In the genomic region with DNA sequence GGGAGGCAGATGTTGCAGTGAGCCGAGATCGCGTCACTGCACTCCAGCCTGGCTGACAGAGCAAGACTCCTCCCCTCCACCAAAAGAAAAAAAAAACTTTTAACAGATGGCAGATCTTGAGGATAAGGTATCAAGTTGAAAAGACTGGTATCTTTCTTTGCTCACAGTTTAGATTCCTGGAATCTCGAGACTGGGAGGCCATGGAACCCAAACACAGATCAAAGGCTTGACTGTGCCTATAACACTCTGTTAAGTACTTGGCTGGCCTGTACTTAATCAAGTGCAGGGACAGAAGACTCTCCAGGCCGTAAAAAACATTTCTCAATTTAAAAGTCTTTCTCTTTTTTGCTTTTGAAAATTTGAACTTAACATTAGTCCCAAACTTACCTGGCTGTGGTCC, we compare ENCODE assay signal across 18 cellular contexts.
"Had no signal": no experiment of that assay in that cellular context is flagged by ENCODE, and none has a peak within 500 bp of the region (broad histone marks: within the 10 kb centered on the region; RNA-seq: fewer than 3 reads in every experiment).

No MANE protein-coding gene starts in this region.

- H3K4me1 ChIP-seq: esophagus squamous epithelium, heart left ventricle, pancreas, vagina had no signal

- H3K9me3 ChIP-seq: esophagus squamous epithelium, heart left ventricle, pancreas, vagina had no signal

- H3K27ac ChIP-seq: esophagus squamous epithelium, heart left ventricle, pancreas, vagina had no signal

- H3K36me3 Mint-ChIP-seq: naive B cell had no signal

- H3K27ac Mint-ChIP-seq: naive B cell, nephron, progenitor cell of endocrine pancreas had no signal

- H3K27me3 Mint-ChIP-seq: naive B cell, progenitor cell of endocrine pancreas had no signal

- H3K4me3 Mint-ChIP-seq: naive B cell, nephron had no signal

- H3K36me3 ChIP-seq: esophagus squamous epithelium, heart left ventricle, pancreas, vagina had no signal

- DNase-seq: effector memory CD4-positive, alpha-beta T cell; esophagus squamous epithelium; heart left ventricle; hippocampal formation; left colon; mammary epithelial cell; naive B cell; occipital lobe; pancreas; right cardiac atrium; small intestine; stimulated activated CD4-positive, alpha-beta T cell treated with anti-CD3 and anti-CD28 coated beads, Interleukin-2, amount 100 ng/mL, for 48 hours; stimulated activated naive CD4-positive, alpha-beta T cell treated with Interleukin-2 at 50 U/mL for 16 hours; trophoblast cell had no signal

- ATAC-seq: heart left ventricle, left colon, pancreas, right cardiac atrium had no signal

- H3K4me3 ChIP-seq: esophagus squamous epithelium, heart left ventricle, pancreas, vagina had no signal

- FAIRE-seq: frontal cortex, pancreas, small intestine had no signal
